23 cellular contexts compared by ENCODE assay signal in the genomic region with DNA sequence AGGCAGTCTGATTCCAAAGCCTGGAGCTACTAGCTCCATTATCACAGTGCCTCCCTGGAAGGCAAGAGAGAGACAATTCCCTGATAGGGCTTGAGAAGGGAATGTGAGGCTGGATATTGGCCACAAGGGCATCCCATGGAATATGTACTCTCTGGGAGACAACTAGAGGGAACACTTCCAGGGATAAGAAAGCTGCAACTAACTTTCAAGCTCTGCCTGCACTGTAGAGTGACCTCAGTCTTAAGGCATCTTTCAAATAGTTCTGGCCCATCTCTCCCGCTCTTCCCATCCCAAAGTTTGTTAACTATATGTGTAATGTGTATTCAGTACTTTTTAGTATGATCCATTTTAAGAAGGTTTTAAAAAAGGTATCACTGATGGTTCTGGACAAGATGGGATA. TPM values are rescaled to one million over a fixed set of nuclear protein-coding genes. Genes with fewer than 3 reads are reported as not detected.
A peak's percentile ranks its signal among the peaks of the same experiment; 100 is the strongest.
DNase-seq lines count a peak whose midpoint lies in the region; ATAC-seq, FAIRE-seq and TF ChIP-seq lines count a peak whose summit lies in the region.
"Had no signal": no experiment of that assay in that cellular context is flagged by ENCODE, and none has a peak within 500 bp of the region (broad histone marks: within the 10 kb centered on the region; RNA-seq: fewer than 3 reads in every experiment).

No MANE protein-coding gene starts in this region.

- H3K9me3 Mint-ChIP-seq in astrocyte (ENCODE audit: unreplicated experiment) = peaks cover 3% of the 10 kb centered on the region

- H3K9me3 ChIP-seq in astrocyte (ENCODE audit: insufficient read depth, low read depth, low read length) (no peaks in the 10 kb centered on the region), osteoblast (ENCODE audit: low read depth, low read length) (no peaks in the 10 kb centered on the region)
- H3K9me3 ChIP-seq: MG63, Peyer's patch had no signal

- no peak for FAIRE-seq in astrocyte (lab: Jason Lieb, UNC)
- FAIRE-seq: H54 had no signal

- H3K27ac ChIP-seq in astrocyte (ENCODE audit: low read depth, low read length) = no peak overlapping the region
- H3K27ac ChIP-seq in osteoblast (ENCODE audit: low read depth, low read length) = no peak overlapping the region
- no peak overlapping the region for H3K27ac ChIP-seq in RWPE1
- H3K27ac ChIP-seq: Peyer's patch had no signal

- H3K36me3 Mint-ChIP-seq in astrocyte (ENCODE audit: low read depth, unreplicated experiment) = peaks cover 2% of the 10 kb centered on the region

- H4K20me1 ChIP-seq in astrocyte (ENCODE audit: insufficient read depth, low read length) (no peaks in the 10 kb centered on the region), osteoblast (ENCODE audit: insufficient read depth, low read length) (peaks cover 3% of the 10 kb centered on the region)

- H3K4me3 ChIP-seq in astrocyte (ENCODE audit: insufficient read depth, low read depth, low read length) = no peak overlapping the region
- no peak overlapping the region for H3K4me3 ChIP-seq in fibroblast of pulmonary artery (replicated peaks; ENCODE audit: low read depth, low read length)
- H3K4me3 ChIP-seq in osteoblast (ENCODE audit: insufficient read depth, low read length) = no peak overlapping the region
- H3K4me3 ChIP-seq: MG63, Peyer's patch had no signal

- H3K27me3 ChIP-seq in astrocyte (ENCODE audit: insufficient read depth, low read length) (peaks cover 15% of the 10 kb centered on the region), osteoblast (ENCODE audit: insufficient read depth, low read length) (no peaks in the 10 kb centered on the region)
- H3K27me3 ChIP-seq: MG63, Peyer's patch had no signal

- H3K4me2 ChIP-seq in astrocyte (ENCODE audit: low read length) = no peak overlapping the region
- no peak overlapping the region for H3K4me2 ChIP-seq in osteoblast (ENCODE audit: insufficient read depth, low read length)

- H3K79me2 ChIP-seq in astrocyte (ENCODE audit: insufficient read depth, low read length) (no peaks in the 10 kb centered on the region), osteoblast (ENCODE audit: insufficient read depth, low read length) (peaks cover 2% of the 10 kb centered on the region)

- POLR2A ChIA-PET in RWPE1 (lab: Yijun Ruan, JAX; ENCODE audit: low non-redundant PET) = no interaction called here

- H3K36me3 ChIP-seq in astrocyte (ENCODE audit: insufficient read depth, low read length) (no peaks in the 10 kb centered on the region), osteoblast (ENCODE audit: insufficient read depth, low read length) (no peaks in the 10 kb centered on the region)
- H3K36me3 ChIP-seq: MG63, Peyer's patch had no signal

- TF ChIP-seq CTCF in astrocyte (IDR thresholded peaks at IDR 0.05; ENCODE audit: insufficient read depth, low read depth, low read length) (no peak), fibroblast of pulmonary artery (IDR thresholded peaks at IDR 0.05; ENCODE audit: low read length, missing control alignments) (no peak), osteoblast (IDR thresholded peaks at IDR 0.05; ENCODE audit: extremely low read depth, low read depth, low read length) (no peak), RWPE1 (conservative IDR thresholded peaks at IDR 0.05; ENCODE audit: low read depth) (no peak)

- H2AFZ ChIP-seq in astrocyte (ENCODE audit: low read depth, low read length) (no peak overlapping the region), osteoblast (ENCODE audit: low read length) (no peak overlapping the region)

- DNase-seq in EL (peak; percentile 22), astrocyte (ENCODE audit: low read depth) (peak; percentile 13), fibroblast of pulmonary artery (ENCODE audit: low read depth) (peak; percentile 12), osteoblast (ENCODE audit: insufficient read length, low spot score, missing footprints) (peak; percentile 25), RWPE1 (ENCODE audit: low spot score) (no peak), hepatic stellate cell (ENCODE audit: low spot score) (no peak)
- no peak for DNase-seq in stimulated activated CD4-positive, alpha-beta T cell treated with anti-CD3 and anti-CD28 coated beads, Interleukin-2, amount 100 ng/mL, for 48 hours
- DNase-seq: COR-L47; DMS 273 treated with DMSO at 0.1 percent for 48 hours; GF-D8; Kasumi-1; MG63; NCI-H1092 treated with DMSO at 0.1 percent for 48 hours; NCI-H146; NCI-H2081; NCI-H2171 treated with DMSO at 0.1 percent for 48 hours; NK-92 treated with Interleukin-12 subunit alpha and Interleukin-12 subunit beta, amount 100 ng/mL, for 24 hours; Peyer's patch had no signal

- H3K27me3 Mint-ChIP-seq in astrocyte (ENCODE audit: low read depth, unreplicated experiment) = peaks cover 16% of the 10 kb centered on the region

- H3K9ac ChIP-seq in astrocyte (ENCODE audit: low read length) = no peak overlapping the region

- no peaks in the 10 kb centered on the region for H3K4me1 ChIP-seq in astrocyte (ENCODE audit: insufficient read depth, low read length)
- H3K4me1 ChIP-seq in osteoblast (ENCODE audit: insufficient read depth, low read length) = no peaks in the 10 kb centered on the region
- H3K4me1 ChIP-seq: Peyer's patch had no signal

- CTCF ChIA-PET in RWPE1 (lab: Yijun Ruan, JAX) = no interaction called here

- no peak overlapping the region for H3K27ac Mint-ChIP-seq in astrocyte (ENCODE audit: unreplicated experiment)
- H3K27ac Mint-ChIP-seq: B cell had no signal

- H3K4me1 Mint-ChIP-seq in astrocyte (ENCODE audit: low read depth, unreplicated experiment) = peaks cover 13% of the 10 kb centered on the region

- ATAC-seq in GM21447 (IDR thresholded peaks at IDR 0.05; ENCODE audit: unreplicated experiment) = no peak
- ATAC-seq: Right ventricle myocardium inferior had no signal

- no peak overlapping the region for H3K4me3 Mint-ChIP-seq in astrocyte (ENCODE audit: unreplicated experiment)
- H3K4me3 Mint-ChIP-seq: B cell had no signal

RNA-seq across cellular contexts. Expression of gene RNF212, which starts 13.1 kb away (rescaled TPM):
- total RNA-seq in astrocyte (2.0 and 2.2 TPM in 2 replicates), osteoblast (7.1 and 7.6 TPM in 2 replicates)
- total RNA-seq: SK-MEL-5 had no signal

RNA-seq across cellular contexts. Expression of gene SPON2, which starts 45.9 kb away (rescaled TPM):
- total RNA-seq in astrocyte (47.8 and 55.5 TPM in 2 replicates), osteoblast (29.8 and 38.7 TPM in 2 replicates)

Comparison
In these comparisons a context has a peak if more than half of its experiments do, and no peak if none do; other contexts are left out.
1. DNase-seq: peak in EL (single experiment), astrocyte (single experiment), fibroblast of pulmonary artery (single experiment) and osteoblast (single experiment); none in RWPE1 (single experiment), stimulated activated CD4-positive, alpha-beta T cell treated with anti-CD3 and anti-CD28 coated beads, Interleukin-2, amount 100 ng/mL, for 48 hours (0 of 2) and hepatic stellate cell (single experiment).